Comparison of ENCODE assay signal across 8 cellular contexts in genomic region chr18:2654828-2655152, GRCh38. TPM values are rescaled to one million over a fixed set of nuclear protein-coding genes. Genes with fewer than 3 reads are reported as not detected.
A peak's percentile ranks its signal among the peaks of the same experiment; 100 is the strongest.
DNase-seq lines count a peak whose midpoint lies in the region; ATAC-seq and TF ChIP-seq lines count a peak whose summit lies in the region.

No MANE protein-coding gene starts in this region.

- BruUV-seq in PC-9 (replicated peaks; lab: Mats Ljungman, UMichigan), result no TSS peak

- no peaks in the 10 kb centered on the region for H3K9me2 ChIP-seq in PC-9 (ENCODE audit: insufficient read depth)

- intact Hi-C loops in PC-9 (cut with micrococcal nuclease; ENCODE audit: unreplicated experiment), result loop anchor here (2.0 kb wide), 1 partner anchor 84 kb away; the partner anchor contains the start of genes METTL4 and NDC80

- peak overlapping the region; percentile 89 for H3K4me2 ChIP-seq in PC-9

- DNase-seq in AG10803 (ENCODE audit: low read depth), result no peak
- no peak for DNase-seq in PC-9
- no peak for DNase-seq in NCI-H774 (lab: John Stamatoyannopoulos, UW)
- DNase-seq in NCI-H82 (lab: John Stamatoyannopoulos, UW), result no peak

- H3K27ac ChIP-seq in PC-9, result peak overlapping the region; percentile 83
- H3K27ac ChIP-seq in ectodermal cell (ENCODE audit: insufficient read depth, low read depth, low read length, poor library complexity, severe bottlenecking), result no peak overlapping the region
- H3K27ac ChIP-seq in muscle layer of duodenum (ENCODE audit: low read length), result peak overlapping the region; percentile 84

- H3K36me3 ChIP-seq in PC-9 (ENCODE audit: low read depth) (no peaks in the 10 kb centered on the region), ectodermal cell (ENCODE audit: control insufficient read depth, insufficient read depth, low read length) (no peaks in the 10 kb centered on the region), muscle layer of duodenum (ENCODE audit: control insufficient read depth in 1 of 2, insufficient read depth in 2 of 2, low read length in 2 of 2) (no peaks in the 10 kb centered on the region)

- H4K20me1 ChIP-seq in PC-9 (ENCODE audit: insufficient read depth), result peaks cover 27% of the 10 kb centered on the region

- 1 to 2% methylated on average over 23 of the region's 23 CpGs for WGBS in ectodermal cell, 2 experiments

- POLR2A ChIA-PET in PC-9 (lab: Charles Lee; ENCODE audit: unreplicated experiment), result interaction anchor here (0.6 kb wide), 1 partner anchor 591 kb away, joined by 4 read pairs; no protein-coding TSS in a partner anchor

- H3K4me3 ChIP-seq in AG10803 (ENCODE audit: low read length) (peak overlapping the region; percentile 89), PC-9 (peak overlapping the region; percentile 74), ectodermal cell (ENCODE audit: insufficient read depth, low read depth, low read length) (peak overlapping the region; percentile 95), muscle layer of duodenum (ENCODE audit: low read depth in 1 of 2, low read length in 2 of 2) (peak overlapping the region; percentile 70 to 90)

- H3F3A ChIP-seq in PC-9 (ENCODE audit: insufficient read depth, low read depth), result 0 out of 2 replicates have a peak, but pooled peaks cover 11% of the 10 kb centered on the region

- peak overlapping the region; percentile 97 for H2AFZ ChIP-seq in PC-9

- H3K27me3 ChIP-seq in PC-9 (ENCODE audit: insufficient read depth, low read depth), result no peaks in the 10 kb centered on the region
- H3K27me3 ChIP-seq in ectodermal cell (ENCODE audit: control insufficient read depth, insufficient read depth, low read length, poor library complexity, severe bottlenecking), result peaks cover 22% of the 10 kb centered on the region
- H3K27me3 ChIP-seq in muscle layer of duodenum (ENCODE audit: low read depth, low read length), result no peaks in the 10 kb centered on the region

- no peaks in the 10 kb centered on the region for H3K9me3 ChIP-seq in PC-9 (ENCODE audit: insufficient read depth, low read depth)
- H3K9me3 ChIP-seq in ectodermal cell (ENCODE audit: control insufficient read depth, low read length), result no peaks in the 10 kb centered on the region
- no peaks in the 10 kb centered on the region for H3K9me3 ChIP-seq in muscle layer of duodenum (ENCODE audit: control insufficient read depth in 1 of 2, low read length in 2 of 2)

- CTCF ChIA-PET in PC-9 (lab: Charles Lee), result interaction anchor here (0.5 kb wide), 1 partner anchor 18 kb away, joined by 5 read pairs; no protein-coding TSS in a partner anchor

- H3K79me2 ChIP-seq in PC-9 (ENCODE audit: low read depth), result peaks cover 40% of the 10 kb centered on the region

- peak; percentile 42 for ATAC-seq in GM19397 (IDR thresholded peaks at IDR 0.05; ENCODE audit: unreplicated experiment)
- ATAC-seq in HG02642 (IDR thresholded peaks at IDR 0.05; ENCODE audit: poor library complexity, unreplicated experiment), result no peak

- TF ChIP-seq CTCF in AG10803 (conservative IDR thresholded peaks at IDR 0.05; ENCODE audit: low read length), result no peak
- TF ChIP-seq CTCF in PC-9 (conservative IDR thresholded peaks at IDR 0.05), result no peak

- peaks cover 50% of the 10 kb centered on the region for H3K4me1 ChIP-seq in PC-9 (replicated peaks; ENCODE audit: insufficient read depth)
- peaks cover 4% of the 10 kb centered on the region for H3K4me1 ChIP-seq in ectodermal cell (ENCODE audit: control insufficient read depth, insufficient read depth, low read length)
- H3K4me1 ChIP-seq in muscle layer of duodenum (ENCODE audit: control insufficient read depth in 1 of 2, insufficient read depth in 2 of 2, low read length in 2 of 2), result peaks cover 12 to 16% of the 10 kb centered on the region in 2 donors

RNA-seq across cellular contexts. Expression of gene SMCHD1, which starts 0.7 kb away (rescaled TPM):
- 44.9 and 73.7 TPM in 2 replicates for total RNA-seq in PC-9 (2021)
- 44.2 TPM for polyA plus RNA-seq in ectodermal cell (2013, experiment 1 of 4)
- polyA plus RNA-seq in ectodermal cell (2013, experiment 2 of 4), result 43.9 TPM
- 31.1 TPM for polyA plus RNA-seq in ectodermal cell (2013, experiment 3 of 4)
- polyA plus RNA-seq in ectodermal cell (2013, experiment 4 of 4), result 39.2 TPM
